Comparison of ENCODE assay signal across 26 cellular contexts in genomic region chrX:119411959-119412358, GRCh38. TPM values are rescaled to one million over a fixed set of nuclear protein-coding genes. Genes with fewer than 3 reads are reported as not detected.
"Had no signal": no experiment of that assay in that cellular context is flagged by ENCODE, and none has a peak within 500 bp of the region (broad histone marks: within the 10 kb centered on the region; RNA-seq: fewer than 3 reads in every experiment).

No MANE protein-coding gene starts in this region.

- H3K4me1 ChIP-seq: breast epithelium, vagina had no signal

- H3K27me3 Mint-ChIP-seq: activated CD8-positive, alpha-beta T cell treated with anti-CD3 and anti-CD28 coated beads for 36 hours; central memory CD8-positive, alpha-beta T cell; dendritic cell treated with granulocyte-macrophage colony-stimulating factor and Interleukin-4, amounts not matched to agents 40 ng/mL and 50 ng/mL, for 4 days; naive thymus-derived CD4-positive, alpha-beta T cell; progenitor cell of endocrine pancreas; stimulated activated naive B cell treated with anti-CD40 and anti-IgM and Interleukin-4, amounts not matched to agents 10 μg/mL and 1 μg/mL and 100 μg/mL, for 72 hours had no signal

- H3K9me3 Mint-ChIP-seq: activated CD8-positive, alpha-beta T cell treated with anti-CD3 and anti-CD28 coated beads for 36 hours; activated naive CD4-positive, alpha-beta T cell treated with anti-CD3 and anti-CD28 coated beads, Interleukin-2, amount 50 U/mL, for 72 hours; activated T-cell treated with anti-CD3 and anti-CD28 coated beads, Interleukin-2, amount 50 U/mL, for 72 hours; central memory CD8-positive, alpha-beta T cell; dendritic cell treated with granulocyte-macrophage colony-stimulating factor and Interleukin-4, amounts not matched to agents 40 ng/mL and 50 ng/mL, for 4 days; naive thymus-derived CD4-positive, alpha-beta T cell; stimulated activated naive B cell treated with anti-CD40 and anti-IgM and Interleukin-4, amounts not matched to agents 10 μg/mL and 1 μg/mL and 100 μg/mL, for 72 hours; T-helper 1 cell treated with Interleukin-12 subunit alpha and Interleukin-12 subunit beta and Interleukin-4 antibody, amounts not matched to agents 30 μg/mL and 1 μg/mL, for 36 hours had no signal

- H2AFZ ChIP-seq: hepatocyte had no signal

- H3K9me3 ChIP-seq: breast epithelium, gastroesophageal sphincter, ovary, tibial nerve, vagina had no signal

- H3K4me1 Mint-ChIP-seq: central memory CD8-positive, alpha-beta T cell; naive thymus-derived CD4-positive, alpha-beta T cell had no signal

- H3K36me3 Mint-ChIP-seq: activated naive CD4-positive, alpha-beta T cell treated with anti-CD3 and anti-CD28 coated beads, Interleukin-2, amount 50 U/mL, for 72 hours had no signal

- H3K4me2 ChIP-seq: hepatocyte, smooth muscle cell had no signal

- H3K4me3 ChIP-seq: breast epithelium, gastroesophageal sphincter, hepatocyte, ovary, smooth muscle cell, tibial nerve, vagina had no signal

- H3K27ac ChIP-seq: breast epithelium, epithelial cell of prostate, gastroesophageal sphincter, ovary, tibial nerve, vagina had no signal

- H3K36me3 ChIP-seq: breast epithelium, ovary had no signal

- H3K27me3 ChIP-seq: gastroesophageal sphincter, hepatocyte, ovary, tibial nerve, vagina had no signal

- H3K79me2 ChIP-seq: hepatocyte had no signal

- DNase-seq: activated CD4-positive, alpha-beta T cell treated with anti-CD3 and anti-CD28 coated beads for 1 hour; activated CD4-positive, alpha-beta T cell treated with anti-CD3 and anti-CD28 coated beads, Interleukin-2, amount 50 U/mL, for 1 hour; activated CD8-positive, alpha-beta T cell treated with anti-CD3 and anti-CD28 coated beads for 36 hours; activated naive CD4-positive, alpha-beta T cell; activated T-cell treated with anti-CD3 and anti-CD28 coated beads, Interleukin-2, amount 50 U/mL, for 72 hours; islet precursor cell; midbrain; naive thymus-derived CD4-positive, alpha-beta T cell; ovary; stimulated activated CD4-positive, alpha-beta T cell treated with anti-CD3 and anti-CD28 coated beads, Interleukin-1b, Interleukin-23, amount 100 ng/mL, for 48 hours; stimulated activated naive B cell treated with anti-CD40 and anti-IgM and Interleukin-4, amounts not matched to agents 10 μg/mL and 1 μg/mL and 100 μg/mL, for 72 hours; SW 1271; T-helper 9 cell had no signal

- H3K4me3 Mint-ChIP-seq: activated CD8-positive, alpha-beta T cell treated with anti-CD3 and anti-CD28 coated beads for 36 hours; activated T-cell treated with anti-CD3 and anti-CD28 coated beads, Interleukin-2, amount 50 U/mL, for 72 hours; central memory CD8-positive, alpha-beta T cell; dendritic cell treated with granulocyte-macrophage colony-stimulating factor and Interleukin-4, amounts not matched to agents 40 ng/mL and 50 ng/mL, for 4 days; naive thymus-derived CD4-positive, alpha-beta T cell; stimulated activated naive B cell treated with anti-CD40 and anti-IgM and Interleukin-4, amounts not matched to agents 10 μg/mL and 1 μg/mL and 100 μg/mL, for 72 hours; T-helper 1 cell treated with Interleukin-12 subunit alpha and Interleukin-12 subunit beta and Interleukin-4 antibody, amounts not matched to agents 30 μg/mL and 1 μg/mL, for 36 hours had no signal

- H3K27ac Mint-ChIP-seq: activated CD8-positive, alpha-beta T cell treated with anti-CD3 and anti-CD28 coated beads for 36 hours; activated naive CD4-positive, alpha-beta T cell treated with anti-CD3 and anti-CD28 coated beads, Interleukin-2, amount 50 U/mL, for 72 hours; activated T-cell treated with anti-CD3 and anti-CD28 coated beads, Interleukin-2, amount 50 U/mL, for 72 hours; dendritic cell treated with granulocyte-macrophage colony-stimulating factor and Interleukin-4, amounts not matched to agents 40 ng/mL and 50 ng/mL, for 4 days; naive thymus-derived CD4-positive, alpha-beta T cell; progenitor cell of endocrine pancreas; stimulated activated naive B cell treated with anti-CD40 and anti-IgM and Interleukin-4, amounts not matched to agents 10 μg/mL and 1 μg/mL and 100 μg/mL, for 72 hours; T-helper 1 cell treated with Interleukin-12 subunit alpha and Interleukin-12 subunit beta and Interleukin-4 antibody, amounts not matched to agents 30 μg/mL and 1 μg/mL, for 36 hours had no signal

- ATAC-seq: activated CD8-positive, alpha-beta T cell treated with anti-CD3 and anti-CD28 coated beads for 36 hours; activated naive CD4-positive, alpha-beta T cell treated with anti-CD3 and anti-CD28 coated beads, Interleukin-2, amount 50 U/mL, for 72 hours; activated T-cell treated with anti-CD3 and anti-CD28 coated beads, Interleukin-2, amount 50 U/mL, for 72 hours; gastroesophageal sphincter; naive thymus-derived CD4-positive, alpha-beta T cell; stimulated activated naive B cell treated with anti-CD40 and anti-IgM and Interleukin-4, amounts not matched to agents 10 μg/mL and 1 μg/mL and 100 μg/mL, for 72 hours had no signal

RNA-seq across cellular contexts. Expression of gene SLC25A43, which starts 12.8 kb away (rescaled TPM):
- polyA plus RNA-seq: neural cell had no signal
